ENCODE assay signal across 1 cellular context in genomic region chr14:65151329-65152010, GRCh38.
TF ChIP-seq lines count a peak whose summit lies in the region.

No MANE protein-coding gene starts in this region.

TF ChIP-seq in SK-N-SH, 30 proteins besides CTCF, POLR2A, EP300 and RAD21 (continued from another document):
- TF ChIP-seq REST (IDR thresholded peaks at IDR 0.05; ENCODE audit: low read depth, low read length) (no peak), EZH2phosphoT487 (IDR thresholded peaks at IDR 0.05; ENCODE audit: borderline replicate concordance, low read depth) (no peak), NRF1 (IDR thresholded peaks at IDR 0.05; ENCODE audit: low read depth, low read length) (no peak), CHD2 (IDR thresholded peaks at IDR 0.05; ENCODE audit: low read length, partially characterized antibody) (no peak), FOXJ3 (CRISPR knock-in tag; IDR thresholded peaks at IDR 0.05) (no peak), ZBTB33 (IDR thresholded peaks at IDR 0.05; ENCODE audit: borderline replicate concordance, low read depth) (no peak), TAF1 (IDR thresholded peaks at IDR 0.05; ENCODE audit: borderline replicate concordance, low read depth, low read length) (no peak), SIN3A (IDR thresholded peaks at IDR 0.05; ENCODE audit: borderline replicate concordance, low read depth, low read length) (no peak), FOXM1 (IDR thresholded peaks at IDR 0.05; ENCODE audit: low read depth) (no peak), USF2 (IDR thresholded peaks at IDR 0.05; ENCODE audit: borderline replicate concordance, low read depth, low read length) (no peak), RFX5 (IDR thresholded peaks at IDR 0.05; ENCODE audit: low read length) (no peak), TCF12 (IDR thresholded peaks at IDR 0.05) (no peak), PBX3 (IDR thresholded peaks at IDR 0.05) (no peak), POLR2AphosphoS5 (IDR thresholded peaks at IDR 0.05; ENCODE audit: low read depth, low read length) (no peak), GATA2 (CRISPR knock-in tag; IDR thresholded peaks at IDR 0.05) (no peak), MEF2A (IDR thresholded peaks at IDR 0.05; ENCODE audit: borderline replicate concordance, low read depth) (no peak)
TF ChIP-seq in SK-N-SH: peak in this region for 0.
